Comparison of ENCODE assay signal across 8 cellular contexts in genomic region chr17:36600477-36600876, GRCh38. TPM values are rescaled to one million over a fixed set of nuclear protein-coding genes. Genes with fewer than 3 reads are reported as not detected.
DNase-seq lines count a peak whose midpoint lies in the region; ATAC-seq and TF ChIP-seq lines count a peak whose summit lies in the region.

No MANE protein-coding gene starts in this region.

- peaks cover 15% of the 10 kb centered on the region for H3K36me3 Mint-ChIP-seq in activated naive CD4-positive, alpha-beta T cell treated with anti-CD3 and anti-CD28 coated beads for 36 hours (ENCODE audit: low read depth)
- peaks cover 10 to 16% of the 10 kb centered on the region in 2 donors for H3K36me3 Mint-ChIP-seq in activated naive CD4-positive, alpha-beta T cell treated with anti-CD3 and anti-CD28 coated beads, Interleukin-2, amount 50 U/mL, for 72 hours

- H3K36me3 ChIP-seq in left lung (no peaks in the 10 kb centered on the region), tibial nerve (peaks cover 0 to 4% (median 0%) of the 10 kb centered on the region in 3 donors)

- peaks cover 15 to 41% of the 10 kb centered on the region in 2 donors for H3K4me1 ChIP-seq in left lung
- H3K4me1 ChIP-seq in tibial nerve = peaks cover 0 to 35% (median 15%) of the 10 kb centered on the region in 4 donors

- peak overlapping the region; percentile 95 to 99 for H3K4me3 ChIP-seq in left lung
- H3K4me3 ChIP-seq in tibial nerve = peak overlapping the region in 2 of 4 donors; percentile 96 to 99

- TF ChIP-seq CTCF in left lung (IDR thresholded peaks at IDR 0.05) (no peak), tibial nerve (IDR thresholded peaks at IDR 0.05) (no peak)

- H3K27ac Mint-ChIP-seq in activated naive CD4-positive, alpha-beta T cell treated with anti-CD3 and anti-CD28 coated beads for 36 hours = peak overlapping the region; percentile 85
- peak overlapping the region; percentile 92 to 96 for H3K27ac Mint-ChIP-seq in activated naive CD4-positive, alpha-beta T cell treated with anti-CD3 and anti-CD28 coated beads, Interleukin-2, amount 50 U/mL, for 72 hours

- intact Hi-C loops in activated naive CD4-positive, alpha-beta T cell treated with anti-CD3 and anti-CD28 coated beads for 36 hours (cut with micrococcal nuclease) = loop anchor here (5.0 kb wide), 1 partner anchor 757 kb away; no protein-coding TSS in a partner anchor
- intact Hi-C loops in left lung (cut with DNase I) = no loop called here

- TF ChIP-seq EP300 in tibial nerve (IDR thresholded peaks at IDR 0.05) = no peak

- no peak for ATAC-seq in activated naive CD4-positive, alpha-beta T cell treated with anti-CD3 and anti-CD28 coated beads, Interleukin-2, amount 50 U/mL, for 72 hours
- ATAC-seq in left lung (no peak), GM21619 (IDR thresholded peaks at IDR 0.05; ENCODE audit: unreplicated experiment) (no peak)

- no peaks in the 10 kb centered on the region for H3K9me3 ChIP-seq in left lung
- no peaks in the 10 kb centered on the region for H3K9me3 ChIP-seq in tibial nerve

- H3K27me3 Mint-ChIP-seq in activated naive CD4-positive, alpha-beta T cell treated with anti-CD3 and anti-CD28 coated beads for 36 hours (ENCODE audit: low read depth) = no peaks in the 10 kb centered on the region

- WGBS in tibial nerve, 2 donors = 72 to 78% methylated on average over 3 of the region's 3 CpGs

- H3K27me3 ChIP-seq in left lung (no peaks in the 10 kb centered on the region), tibial nerve (no peaks in the 10 kb centered on the region)

- H3K9me3 Mint-ChIP-seq in activated naive CD4-positive, alpha-beta T cell treated with anti-CD3 and anti-CD28 coated beads for 36 hours = no peaks in the 10 kb centered on the region
- no peaks in the 10 kb centered on the region for H3K9me3 Mint-ChIP-seq in activated naive CD4-positive, alpha-beta T cell treated with anti-CD3 and anti-CD28 coated beads, Interleukin-2, amount 50 U/mL, for 72 hours

- no peak for DNase-seq in activated naive CD4-positive, alpha-beta T cell treated with anti-CD3 and anti-CD28 coated beads for 36 hours
- no peak for DNase-seq in activated naive CD4-positive, alpha-beta T cell treated with Interleukin-2 at 50 U/mL for 16 hours
- DNase-seq in activated naive CD4-positive, alpha-beta T cell treated with anti-CD3 and anti-CD28 coated beads, Interleukin-2, amount 50 U/mL, for 72 hours (ENCODE audit: low spot score in 2 of 2) = no peak
- DNase-seq in left lung (no peak), tibial nerve (ENCODE audit: low spot score in 2 of 2) (no peak), AG08395 (ENCODE audit: low spot score) (no peak), HuH-7.5 (ENCODE audit: low spot score) (no peak)

- H3K27ac ChIP-seq in left lung = peak overlapping the region; percentile 73 to 78
- H3K27ac ChIP-seq in tibial nerve = peak overlapping the region in 3 of 4 donors; percentile 80 to 85 (median 81)

- H3K4me3 Mint-ChIP-seq in activated naive CD4-positive, alpha-beta T cell treated with anti-CD3 and anti-CD28 coated beads for 36 hours = peak overlapping the region; percentile 87

- CTCF ChIA-PET in activated naive CD4-positive, alpha-beta T cell treated with anti-CD3 and anti-CD28 coated beads for 36 hours (lab: Charles Lee) = interaction anchor here (3.9 kb wide), 1 partner anchor 25 kb away, joined by 26 read pairs; no protein-coding TSS in a partner anchor

- TF ChIP-seq POLR2A in tibial nerve (IDR thresholded peaks at IDR 0.05) = no peak

- peaks cover 27% of the 10 kb centered on the region for H3K4me1 Mint-ChIP-seq in activated naive CD4-positive, alpha-beta T cell treated with anti-CD3 and anti-CD28 coated beads for 36 hours (ENCODE audit: low read depth)

RNA-seq across cellular contexts. Expression of gene MRM1, which starts 0.9 kb away (rescaled TPM):
- total RNA-seq in activated naive CD4-positive, alpha-beta T cell treated with anti-CD3 and anti-CD28 coated beads for 36 hours = 10 to 100 TPM; 11.0 to 11.3 TPM
- total RNA-seq in activated naive CD4-positive, alpha-beta T cell treated with anti-CD3 and anti-CD28 coated beads, Interleukin-2, amount 50 U/mL, for 72 hours = 10 to 100 TPM in 1 of 2 donors, 1 to 10 TPM in 1; 8.0 to 16.5 TPM
- 1 to 10 TPM; 5.2 to 6.4 TPM for total RNA-seq in left lung
- total RNA-seq in tibial nerve = 10 to 100 TPM in 3 of 4 donors, 1 to 10 TPM in 1; 9.8 to 14.2 (median 11.5) TPM

RNA-seq across cellular contexts. Expression of gene DHRS11, which starts 8.8 kb away (rescaled TPM):
- 1 to 10 TPM; 8.4 to 9.8 TPM for total RNA-seq in activated naive CD4-positive, alpha-beta T cell treated with anti-CD3 and anti-CD28 coated beads for 36 hours
- 1 to 10 TPM; 8.9 to 9.6 TPM for total RNA-seq in activated naive CD4-positive, alpha-beta T cell treated with anti-CD3 and anti-CD28 coated beads, Interleukin-2, amount 50 U/mL, for 72 hours
- total RNA-seq in left lung (10 to 100 TPM in 1 of 2 donors, 1 to 10 TPM in 1; 9.3 to 12.7 TPM), tibial nerve (10 to 100 TPM in 1 of 4 donors, 1 to 10 TPM in 2, under 1 TPM in 1; 0.78 to 14.7 (median 6.9) TPM)

RNA-seq across cellular contexts. Expression of gene GGNBP2, which starts 55.8 kb away (rescaled TPM):
- 10 to 100 TPM; 96.2 to 99.9 TPM for total RNA-seq in activated naive CD4-positive, alpha-beta T cell treated with anti-CD3 and anti-CD28 coated beads for 36 hours
- 100 to 1,000 TPM in 1 of 2 donors, 10 to 100 TPM in 1; 97.7 to 151 TPM for total RNA-seq in activated naive CD4-positive, alpha-beta T cell treated with anti-CD3 and anti-CD28 coated beads, Interleukin-2, amount 50 U/mL, for 72 hours
- total RNA-seq in left lung (10 to 100 TPM; 64.7 to 75.3 TPM), tibial nerve (100 to 1,000 TPM in 1 of 4 donors, 10 to 100 TPM in 3; 53.6 to 107 (median 79.4) TPM)
